In genomic region chr18:79480171-79480981, GRCh38 we compare ENCODE assay signal across 29 cellular contexts.
DNase-seq lines count a peak whose midpoint lies in the region; ATAC-seq, FAIRE-seq and TF ChIP-seq lines count a peak whose summit lies in the region.
"Had no signal": no experiment of that assay in that cellular context is flagged by ENCODE, and none has a peak within 500 bp of the region (broad histone marks: within the 10 kb centered on the region; RNA-seq: fewer than 3 reads in every experiment).

No MANE protein-coding gene starts in this region.

- TF ChIP-seq CTCF in RWPE2 (IDR thresholded peaks at IDR 0.05; ENCODE audit: poor library complexity, severe bottlenecking) (no peak), kidney (IDR thresholded peaks at IDR 0.05; ENCODE audit: borderline replicate concordance, extremely low read depth, insufficient read depth) (no peak), endothelial cell (IDR thresholded peaks at IDR 0.05; ENCODE audit: unreplicated experiment) (no peak)

- no peaks in the 10 kb centered on the region for H3K9me3 Mint-ChIP-seq in endothelial cell (ENCODE audit: unreplicated experiment)
- H3K9me3 Mint-ChIP-seq: activated naive CD8-positive, alpha-beta T cell treated with anti-CD3 and anti-CD28 coated beads, Interleukin-2, amount 50 U/mL, for 24 hours; dendritic cell treated with granulocyte-macrophage colony-stimulating factor and Interleukin-4, amounts not matched to agents 40 ng/mL and 50 ng/mL, for 4 days; endodermal cell; stimulated activated effector memory CD8-positive, alpha-beta T cell treated with anti-CD3 and anti-CD28 coated beads, Interleukin-12 subunit alpha, Interleukin-12 subunit beta, amount 100 ng/mL, for 72 hours; type B pancreatic cell had no signal

- H3K4me1 Mint-ChIP-seq in endothelial cell (ENCODE audit: unreplicated experiment) = peaks cover 4% of the 10 kb centered on the region
- H3K4me1 Mint-ChIP-seq: endodermal cell had no signal

- peaks cover 0 to 56% (median 3%) of the 10 kb centered on the region in 11 experiments; a peak in 9 of 22 replicates for H4K20me1 ChIP-seq in BLaER1 treated with 17β-estradiol and CSF1 and Interleukin-3, amounts not matched to agents 10 nM and 100 nM

- peaks cover 12% of the 10 kb centered on the region for H3K36me3 Mint-ChIP-seq in endothelial cell (ENCODE audit: low read depth, unreplicated experiment)
- H3K36me3 Mint-ChIP-seq: type B pancreatic cell had no signal

- ATAC-seq in RWPE2 (ENCODE audit: low read depth) = no peak
- ATAC-seq: activated naive CD8-positive, alpha-beta T cell treated with anti-CD3 and anti-CD28 coated beads, Interleukin-2, amount 50 U/mL, for 24 hours; esophagus mucosa; GM12878; stimulated activated effector memory CD8-positive, alpha-beta T cell treated with anti-CD3 and anti-CD28 coated beads, Interleukin-12 subunit alpha, Interleukin-12 subunit beta, amount 100 ng/mL, for 72 hours had no signal

- H3K27ac ChIP-seq in BLaER1 treated with 17β-estradiol and CSF1 and Interleukin-3, amounts not matched to agents 10 nM and 100 nM = peak overlapping the region in 1 of 11 experiments; percentile 25; a peak in 2 of 22 replicates
- H3K27ac ChIP-seq in RWPE2 (ENCODE audit: poor library complexity, severe bottlenecking) (no peak overlapping the region), kidney (ENCODE audit: low read depth in 2 of 2, low read length in 2 of 2) (no peak overlapping the region)
- H3K27ac ChIP-seq: KMS-11, SJSA1, VCaP had no signal

- peaks cover 0 to 26% (median 0%) of the 10 kb centered on the region in 11 experiments; a peak in 7 of 22 replicates for H3K27me3 ChIP-seq in BLaER1 treated with 17β-estradiol and CSF1 and Interleukin-3, amounts not matched to agents 10 nM and 100 nM
- H3K27me3 ChIP-seq in RWPE2 (ENCODE audit: insufficient read depth, poor library complexity, severe bottlenecking) = no peaks in the 10 kb centered on the region
- H3K27me3 ChIP-seq: MG63, SJSA1 had no signal

- intact Hi-C loops in kidney (cut with DNase I) = no loop called here
- intact Hi-C loops in posterior cingulate gyrus (cut with DNase I) = no loop called here

- peaks cover 16 to 88% (median 71%) of the 10 kb centered on the region in 10 experiments for H3K4me1 ChIP-seq in BLaER1 treated with 17β-estradiol and CSF1 and Interleukin-3, amounts not matched to agents 10 nM and 100 nM
- no peaks in the 10 kb centered on the region for H3K4me1 ChIP-seq in RWPE2 (ENCODE audit: insufficient read depth, poor library complexity, severe bottlenecking)
- no peaks in the 10 kb centered on the region for H3K4me1 ChIP-seq in kidney (ENCODE audit: control insufficient read depth in 1 of 2, insufficient read depth in 1 of 2, low read depth in 1 of 2, low read length in 2 of 2)

- H3K27me3 Mint-ChIP-seq in endothelial cell (ENCODE audit: unreplicated experiment) = peaks cover 6% of the 10 kb centered on the region
- H3K27me3 Mint-ChIP-seq: activated naive CD8-positive, alpha-beta T cell treated with anti-CD3 and anti-CD28 coated beads, Interleukin-2, amount 50 U/mL, for 24 hours; B cell; dendritic cell treated with granulocyte-macrophage colony-stimulating factor and Interleukin-4, amounts not matched to agents 40 ng/mL and 50 ng/mL, for 4 days; type B pancreatic cell had no signal

- 0 out of 22 replicates have a peak overlapping the region, but pooled peaks of 1 of the 11 experiments have one; percentile 24 for H3K9ac ChIP-seq in BLaER1 treated with 17β-estradiol and CSF1 and Interleukin-3, amounts not matched to agents 10 nM and 100 nM
- no peak overlapping the region for H3K9ac ChIP-seq in kidney (ENCODE audit: low read length in 2 of 2)
- H3K9ac ChIP-seq: KMS-11 had no signal

- H3K27ac Mint-ChIP-seq in endothelial cell (ENCODE audit: unreplicated experiment) = no peak overlapping the region
- H3K27ac Mint-ChIP-seq: activated naive CD8-positive, alpha-beta T cell treated with anti-CD3 and anti-CD28 coated beads, Interleukin-2, amount 50 U/mL, for 24 hours; B cell; dendritic cell treated with granulocyte-macrophage colony-stimulating factor and Interleukin-4, amounts not matched to agents 40 ng/mL and 50 ng/mL, for 4 days; stimulated activated effector memory CD8-positive, alpha-beta T cell treated with anti-CD3 and anti-CD28 coated beads, Interleukin-12 subunit alpha, Interleukin-12 subunit beta, amount 100 ng/mL, for 72 hours; type B pancreatic cell had no signal

- no peak for FAIRE-seq in kidney (lab: Jason Lieb, UNC)
- FAIRE-seq: GM12878, H54 had no signal

- no peak overlapping the region for H3K4me3 Mint-ChIP-seq in endothelial cell (ENCODE audit: unreplicated experiment)
- H3K4me3 Mint-ChIP-seq: activated naive CD8-positive, alpha-beta T cell treated with anti-CD3 and anti-CD28 coated beads, Interleukin-2, amount 50 U/mL, for 24 hours; B cell; dendritic cell treated with granulocyte-macrophage colony-stimulating factor and Interleukin-4, amounts not matched to agents 40 ng/mL and 50 ng/mL, for 4 days; endodermal cell; nephron progenitor cell; stimulated activated effector memory CD8-positive, alpha-beta T cell treated with anti-CD3 and anti-CD28 coated beads, Interleukin-12 subunit alpha, Interleukin-12 subunit beta, amount 100 ng/mL, for 72 hours; type B pancreatic cell had no signal

- H3K9me3 ChIP-seq in BLaER1 treated with 17β-estradiol and CSF1 and Interleukin-3, amounts not matched to agents 10 nM and 100 nM (replicated peaks in 1 of 11) = no peaks in the 10 kb centered on the region
- H3K9me3 ChIP-seq in RWPE2 (ENCODE audit: severe bottlenecking) (no peaks in the 10 kb centered on the region), kidney (ENCODE audit: control insufficient read depth in 1 of 2, low read length in 2 of 2) (no peaks in the 10 kb centered on the region)
- H3K9me3 ChIP-seq: MG63 had no signal

- peak; percentile 57 for DNase-seq in RWPE2 (ENCODE audit: low spot score)
- DNase-seq in kidney = peak; percentile 66
- DNase-seq in posterior cingulate gyrus = peak in 6 of 10 donors; percentile 3 to 79 (median 40)
- DNase-seq in NCI-H1105 treated with DMSO at 0.1 percent for 48 hours (lab: John Stamatoyannopoulos, UW) = no peak
- DNase-seq in NCI-H2107 (lab: John Stamatoyannopoulos, UW) = no peak
- DNase-seq in NCI-H1694 (lab: John Stamatoyannopoulos, UW) = no peak
- no peak for DNase-seq in endothelial cell (ENCODE audit: low spot score)
- DNase-seq: ACHN; activated CD4-positive, alpha-beta T cell treated with anti-CD3 and anti-CD28 coated beads for 4 hours; activated gamma-delta T cell; activated naive CD8-positive, alpha-beta T cell treated with anti-CD3 and anti-CD28 coated beads, Interleukin-2, amount 50 U/mL, for 24 hours; activated T-cell treated with anti-CD3 and anti-CD28 coated beads, Interleukin-2, amount 50 U/mL, for 1 hour; central memory CD4-positive, alpha-beta T cell; endodermal cell; mammary epithelial cell; MG63; nephron progenitor cell; T1000 had no signal

- no peak overlapping the region for H3K4me3 ChIP-seq in BLaER1 treated with 17β-estradiol and CSF1 and Interleukin-3, amounts not matched to agents 10 nM and 100 nM
- no peak overlapping the region for H3K4me3 ChIP-seq in RWPE2 (ENCODE audit: severe bottlenecking)
- H3K4me3 ChIP-seq in kidney (ENCODE audit: low read length in 2 of 2) = no peak overlapping the region
- H3K4me3 ChIP-seq: GM12878, MG63, SJSA1 had no signal

- peak overlapping the region in 7 of 11 experiments; percentile 14 to 88 (median 73); a peak in 13 of 22 replicates for H3K4me2 ChIP-seq in BLaER1 treated with 17β-estradiol and CSF1 and Interleukin-3, amounts not matched to agents 10 nM and 100 nM
- H3K4me2 ChIP-seq: KMS-11 had no signal

- no peaks in the 10 kb centered on the region for H3K36me3 ChIP-seq in BLaER1 treated with 17β-estradiol and CSF1 and Interleukin-3, amounts not matched to agents 10 nM and 100 nM
- H3K36me3 ChIP-seq in RWPE2 (ENCODE audit: low read depth) (no peaks in the 10 kb centered on the region), kidney (ENCODE audit: control insufficient read depth in 1 of 2, insufficient read depth in 2 of 2, low read length in 2 of 2) (no peaks in the 10 kb centered on the region)
- H3K36me3 ChIP-seq: MG63, SJSA1 had no signal

Comparison
In these comparisons a context has a peak if more than half of its experiments do, and no peak if none do; other contexts are left out.
1. DNase-seq: peak in RWPE2 (single experiment), kidney (single experiment) and posterior cingulate gyrus (6 of 10); none in NCI-H1105 treated with DMSO at 0.1 percent for 48 hours (single experiment), NCI-H2107 (single experiment), NCI-H1694 (single experiment) and endothelial cell (single experiment).